ENCODE assay signal across 6 cellular contexts in genomic region chr11:65047581-65048422, GRCh38. TPM values are rescaled to one million over a fixed set of nuclear protein-coding genes. Genes with fewer than 3 reads are reported as not detected.
A peak's percentile ranks its signal among the peaks of the same experiment; 100 is the strongest.
DNase-seq lines count a peak whose midpoint lies in the region; ATAC-seq and TF ChIP-seq lines count a peak whose summit lies in the region.

No MANE protein-coding gene starts in this region.

- peak overlapping the region; percentile 41 to 51 for H3K9ac ChIP-seq in mucosa of rectum (ENCODE audit: low read depth in 1 of 2, low read length in 2 of 2)

- peak in 5 of 7 experiments; percentile 7 to 67 (median 29) for DNase-seq in CD8-positive, alpha-beta T cell
- peak; percentile 40 for DNase-seq in activated naive CD8-positive, alpha-beta T cell treated with anti-CD3 and anti-CD28 coated beads, Interleukin-2, amount 50 U/mL, for 24 hours
- no peak for DNase-seq in kidney glomerular epithelial cell (lab: John Stamatoyannopoulos, UW)

- CTCF ChIA-PET in CD8-positive, alpha-beta T cell (lab: Charles Lee) = no interaction called here

- no peak for TF ChIP-seq CTCF in CD8-positive, alpha-beta T cell (IDR thresholded peaks at IDR 0.05)

- H3K27ac ChIP-seq in CD8-positive, alpha-beta T cell (ENCODE audit: low read depth, low read length) = no peak overlapping the region
- H3K27ac ChIP-seq in mucosa of rectum (ENCODE audit: low read depth in 2 of 2, low read length in 2 of 2) = peak overlapping the region in 1 of 2 donors; percentile 52

- no peaks in the 10 kb centered on the region for H3K9me3 Mint-ChIP-seq in CD8-positive, alpha-beta T cell
- no peaks in the 10 kb centered on the region for H3K9me3 Mint-ChIP-seq in activated naive CD8-positive, alpha-beta T cell treated with anti-CD3 and anti-CD28 coated beads, Interleukin-2, amount 50 U/mL, for 24 hours

- H3K27ac Mint-ChIP-seq in CD8-positive, alpha-beta T cell = peak overlapping the region; percentile 63
- H3K27ac Mint-ChIP-seq in activated naive CD8-positive, alpha-beta T cell treated with anti-CD3 and anti-CD28 coated beads, Interleukin-2, amount 50 U/mL, for 24 hours = peak overlapping the region; percentile 49

- no peaks in the 10 kb centered on the region for H3K27me3 ChIP-seq in CD8-positive, alpha-beta T cell (ENCODE audit: insufficient read depth, low read length)
- H3K27me3 ChIP-seq in mucosa of rectum (ENCODE audit: control insufficient read depth in 2 of 2, insufficient read depth in 2 of 2, low read length in 2 of 2) = no peaks in the 10 kb centered on the region

- no peaks in the 10 kb centered on the region for H3K27me3 Mint-ChIP-seq in CD8-positive, alpha-beta T cell (ENCODE audit: low read depth)
- H3K27me3 Mint-ChIP-seq in activated naive CD8-positive, alpha-beta T cell treated with anti-CD3 and anti-CD28 coated beads, Interleukin-2, amount 50 U/mL, for 24 hours = peaks cover 2% of the 10 kb centered on the region

- H3K4me1 Mint-ChIP-seq in CD8-positive, alpha-beta T cell (ENCODE audit: low read depth) = peaks cover 19% of the 10 kb centered on the region
- peaks cover 24% of the 10 kb centered on the region for H3K4me1 Mint-ChIP-seq in activated naive CD8-positive, alpha-beta T cell treated with anti-CD3 and anti-CD28 coated beads, Interleukin-2, amount 50 U/mL, for 24 hours

- peaks cover 11% of the 10 kb centered on the region for H3K36me3 Mint-ChIP-seq in CD8-positive, alpha-beta T cell
- peaks cover 5% of the 10 kb centered on the region for H3K36me3 Mint-ChIP-seq in activated naive CD8-positive, alpha-beta T cell treated with anti-CD3 and anti-CD28 coated beads, Interleukin-2, amount 50 U/mL, for 24 hours (ENCODE audit: low read depth)

- no peaks in the 10 kb centered on the region for H3K36me3 ChIP-seq in CD8-positive, alpha-beta T cell (ENCODE audit: insufficient read depth, low read length)
- H3K36me3 ChIP-seq in mucosa of rectum (ENCODE audit: control insufficient read depth in 2 of 2, insufficient read depth in 2 of 2, low read length in 2 of 2) = peaks cover 9 to 12% of the 10 kb centered on the region in 2 donors

- intact Hi-C loops in CD8-positive, alpha-beta T cell (cut with DNase I, micrococcal nuclease) = no loop called here

- no peaks in the 10 kb centered on the region for H3K9me3 ChIP-seq in CD8-positive, alpha-beta T cell (ENCODE audit: low read length)
- no peaks in the 10 kb centered on the region for H3K9me3 ChIP-seq in mucosa of rectum (ENCODE audit: control insufficient read depth in 2 of 2, low read length in 2 of 2)

- H3K4me1 ChIP-seq in CD8-positive, alpha-beta T cell (ENCODE audit: insufficient read depth, low read length) = peaks cover 24% of the 10 kb centered on the region
- H3K4me1 ChIP-seq in mucosa of rectum (ENCODE audit: control insufficient read depth in 2 of 2, insufficient read depth in 2 of 2, low read length in 2 of 2) = peaks cover 4 to 9% of the 10 kb centered on the region in 2 donors

- POLR2A ChIA-PET in CD8-positive, alpha-beta T cell (lab: Charles Lee) = interaction anchor here (0.6 to 0.9 kb wide), 2 partner anchors 74 to 116 kb away, joined by 3 read pairs; partner anchors contain the start of genes FAU and MRPL49

- peak overlapping the region; percentile 85 for H3K4me3 Mint-ChIP-seq in CD8-positive, alpha-beta T cell
- peak overlapping the region; percentile 81 for H3K4me3 Mint-ChIP-seq in activated naive CD8-positive, alpha-beta T cell treated with anti-CD3 and anti-CD28 coated beads, Interleukin-2, amount 50 U/mL, for 24 hours

- ATAC-seq in CD8-positive, alpha-beta T cell = peak; percentile 68
- ATAC-seq in activated naive CD8-positive, alpha-beta T cell treated with anti-CD3 and anti-CD28 coated beads, Interleukin-2, amount 50 U/mL, for 24 hours = peak; percentile 41
- ATAC-seq in GM18502 (IDR thresholded peaks at IDR 0.05; ENCODE audit: poor library complexity, unreplicated experiment) (no peak), HG03442 (IDR thresholded peaks at IDR 0.05; ENCODE audit: unreplicated experiment) (no peak)

- H3K4me3 ChIP-seq in CD8-positive, alpha-beta T cell (ENCODE audit: low read depth, low read length) = peak overlapping the region; percentile 52
- peak overlapping the region; percentile 52 to 64 for H3K4me3 ChIP-seq in mucosa of rectum (ENCODE audit: low read length in 2 of 2)

RNA-seq across cellular contexts. Expression of gene SAC3D1, which starts 6.8 kb away (rescaled TPM):
- total RNA-seq in CD8-positive, alpha-beta T cell = under 1 TPM; 0.57 to 0.94 TPM

RNA-seq across cellular contexts. Expression of gene NAALADL1, which starts 10.6 kb away (rescaled TPM):
- 1 to 10 TPM; 5.4 to 6.1 TPM for total RNA-seq in CD8-positive, alpha-beta T cell

RNA-seq across cellular contexts. Expression of gene SNX15, which starts 20.6 kb away (rescaled TPM):
- total RNA-seq in CD8-positive, alpha-beta T cell = 10 to 100 TPM; 10.4 to 14.0 TPM

RNA-seq across cellular contexts. Expression of gene ARL2, which starts 33.8 kb away (rescaled TPM):
- total RNA-seq in CD8-positive, alpha-beta T cell = 1 to 10 TPM; 8.9 to 9.1 TPM

RNA-seq across cellular contexts. Expression of gene CDCA5, which starts 36.0 kb away (rescaled TPM):
- 1 to 10 TPM in 1 of 2 experiments, under 1 TPM in 1; 0.76 to 1.2 TPM for total RNA-seq in CD8-positive, alpha-beta T cell

Comparison
In these comparisons a context has a peak if more than half of its experiments do, and no peak if none do; other contexts are left out.
1. ATAC-seq: peak in CD8-positive, alpha-beta T cell (single experiment) and activated naive CD8-positive, alpha-beta T cell treated with anti-CD3 and anti-CD28 coated beads, Interleukin-2, amount 50 U/mL, for 24 hours (single experiment); none in GM18502 (single experiment) and HG03442 (single experiment).